ENCODE assay signal across 22 cellular contexts in the genomic region with DNA sequence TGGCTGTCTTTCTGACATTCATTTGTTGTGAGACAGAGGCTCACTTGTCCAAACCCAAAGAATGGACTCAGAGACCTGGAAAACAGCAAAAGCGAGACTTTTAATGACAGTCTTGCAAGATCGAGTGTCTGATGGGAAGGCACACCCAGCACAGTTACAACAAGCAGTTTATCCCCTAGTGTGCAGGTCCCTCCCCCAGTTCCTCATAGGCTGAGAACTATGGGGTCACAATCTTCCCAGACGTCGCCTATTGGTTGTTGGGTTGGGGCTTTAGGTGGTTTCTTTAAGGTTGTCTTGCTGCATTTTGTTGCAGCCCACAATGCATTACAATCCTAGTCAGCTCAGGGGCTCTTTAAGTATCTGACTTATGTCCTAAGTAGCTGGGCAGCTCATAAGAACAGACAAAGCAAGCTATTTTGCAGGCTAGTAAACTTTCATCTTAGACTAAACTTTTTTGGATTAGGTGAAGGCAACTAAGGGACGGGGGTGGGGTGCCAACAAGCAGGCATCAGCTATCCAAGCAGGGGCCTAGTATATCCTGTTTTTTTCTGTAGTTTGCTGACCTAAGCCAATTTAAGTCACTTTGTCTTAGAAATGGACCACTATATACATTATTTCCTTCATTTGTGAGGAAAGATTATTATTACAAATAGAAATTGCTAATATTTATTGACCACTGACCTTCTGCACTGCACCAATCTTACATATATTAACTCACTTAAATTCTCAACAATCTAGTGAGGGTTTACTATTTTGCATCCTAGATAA.
"Had no signal": no experiment of that assay in that cellular context is flagged by ENCODE, and none has a peak within 500 bp of the region (broad histone marks: within the 10 kb centered on the region; RNA-seq: fewer than 3 reads in every experiment).

No MANE protein-coding gene starts in this region.

- H3K4me3 ChIP-seq: MG63 had no signal

- FAIRE-seq: astrocyte, TTC549 had no signal

- ATAC-seq: activated T-helper 17 cell treated with anti-CD3 and anti-CD28 coated beads, Interleukin-2, amount 50 U/mL, for 72 hours; T-helper 17 cell had no signal

- H3K27me3 ChIP-seq: MG63 had no signal

- H3K36me3 ChIP-seq: MG63 had no signal

- DNase-seq: activated CD4-positive, alpha-beta memory T cell treated with anti-CD3 and anti-CD28 coated beads, Interleukin-2, amount 10 ng/mL, durations not matched to agents 7 days and 5 days; activated CD4-positive, alpha-beta T cell treated with anti-CD3 and anti-CD28 coated beads, Interleukin-2, amount 50 U/mL, for 1 hour; activated CD4-positive, CD25-positive, alpha-beta regulatory T cell; activated gamma-delta T cell; activated naive CD4-positive, alpha-beta T cell treated with anti-CD3 and anti-CD28 coated beads for 36 hours; activated T-cell treated with anti-CD3 and anti-CD28 coated beads for 4 hours; activated T-cell treated with anti-CD3 and anti-CD28 coated beads, Interleukin-2, amount 50 U/mL, for 48 hours; amygdala; MG63; MV-4-11; NCI-H1105; NCI-H1436; NCI-H1694 treated with DMSO at 0.1 percent for 48 hours; NCI-H2029 treated with DMSO at 0.1 percent for 48 hours; NCI-H446; NCI-H524; SIG-M5; T-helper 17 cell; T-helper 9 cell had no signal
